ENCODE assay signal across 1 cellular context in the genomic region with DNA sequence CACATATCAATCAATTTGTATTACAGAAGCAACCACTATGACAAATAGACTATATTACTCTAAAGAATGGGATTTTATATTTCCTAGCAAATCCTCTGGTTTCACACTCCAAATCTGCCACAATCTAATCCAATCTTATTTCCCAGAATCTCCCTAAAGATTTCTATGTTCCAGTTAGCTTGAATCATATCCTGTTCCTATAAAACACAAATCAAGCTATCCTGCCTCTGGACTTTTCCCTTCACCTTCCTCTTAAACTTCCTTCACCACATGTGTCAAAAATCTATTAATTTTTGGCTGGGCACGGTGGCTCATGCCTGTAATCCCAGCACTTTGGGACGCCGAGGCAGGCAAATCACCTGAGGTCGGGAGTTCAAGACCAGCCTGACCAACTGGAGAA.
TF ChIP-seq lines count a peak whose summit lies in the region.

No MANE protein-coding gene starts in this region.

TF ChIP-seq in WTC11, 78 proteins besides CTCF, POLR2A, EP300 and RAD21 (continued from another document):
- TF ChIP-seq, protein P1, sequence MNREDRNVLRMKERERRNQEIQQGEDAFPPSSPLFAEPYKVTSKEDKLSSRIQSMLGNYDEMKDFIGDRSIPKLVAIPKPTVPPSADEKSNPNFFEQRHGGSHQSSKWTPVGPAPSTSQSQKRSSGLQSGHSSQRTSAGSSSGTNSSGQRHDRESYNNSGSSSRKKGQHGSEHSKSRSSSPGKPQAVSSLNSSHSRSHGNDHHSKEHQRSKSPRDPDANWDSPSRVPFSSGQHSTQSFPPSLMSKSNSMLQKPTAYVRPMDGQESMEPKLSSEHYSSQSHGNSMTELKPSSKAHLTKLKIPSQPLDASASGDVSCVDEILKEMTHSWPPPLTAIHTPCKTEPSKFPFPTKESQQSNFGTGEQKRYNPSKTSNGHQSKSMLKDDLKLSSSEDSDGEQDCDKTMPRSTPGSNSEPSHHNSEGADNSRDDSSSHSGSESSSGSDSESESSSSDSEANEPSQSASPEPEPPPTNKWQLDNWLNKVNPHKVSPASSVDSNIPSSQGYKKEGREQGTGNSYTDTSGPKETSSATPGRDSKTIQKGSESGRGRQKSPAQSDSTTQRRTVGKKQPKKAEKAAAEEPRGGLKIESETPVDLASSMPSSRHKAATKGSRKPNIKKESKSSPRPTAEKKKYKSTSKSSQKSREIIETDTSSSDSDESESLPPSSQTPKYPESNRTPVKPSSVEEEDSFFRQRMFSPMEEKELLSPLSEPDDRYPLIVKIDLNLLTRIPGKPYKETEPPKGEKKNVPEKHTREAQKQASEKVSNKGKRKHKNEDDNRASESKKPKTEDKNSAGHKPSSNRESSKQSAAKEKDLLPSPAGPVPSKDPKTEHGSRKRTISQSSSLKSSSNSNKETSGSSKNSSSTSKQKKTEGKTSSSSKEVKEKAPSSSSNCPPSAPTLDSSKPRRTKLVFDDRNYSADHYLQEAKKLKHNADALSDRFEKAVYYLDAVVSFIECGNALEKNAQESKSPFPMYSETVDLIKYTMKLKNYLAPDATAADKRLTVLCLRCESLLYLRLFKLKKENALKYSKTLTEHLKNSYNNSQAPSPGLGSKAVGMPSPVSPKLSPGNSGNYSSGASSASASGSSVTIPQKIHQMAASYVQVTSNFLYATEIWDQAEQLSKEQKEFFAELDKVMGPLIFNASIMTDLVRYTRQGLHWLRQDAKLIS (CRISPR knock-in tag; IDR thresholded peaks at IDR 0.05; ENCODE audit: borderline replicate concordance): no peak
- TF ChIP-seq, protein P2, sequence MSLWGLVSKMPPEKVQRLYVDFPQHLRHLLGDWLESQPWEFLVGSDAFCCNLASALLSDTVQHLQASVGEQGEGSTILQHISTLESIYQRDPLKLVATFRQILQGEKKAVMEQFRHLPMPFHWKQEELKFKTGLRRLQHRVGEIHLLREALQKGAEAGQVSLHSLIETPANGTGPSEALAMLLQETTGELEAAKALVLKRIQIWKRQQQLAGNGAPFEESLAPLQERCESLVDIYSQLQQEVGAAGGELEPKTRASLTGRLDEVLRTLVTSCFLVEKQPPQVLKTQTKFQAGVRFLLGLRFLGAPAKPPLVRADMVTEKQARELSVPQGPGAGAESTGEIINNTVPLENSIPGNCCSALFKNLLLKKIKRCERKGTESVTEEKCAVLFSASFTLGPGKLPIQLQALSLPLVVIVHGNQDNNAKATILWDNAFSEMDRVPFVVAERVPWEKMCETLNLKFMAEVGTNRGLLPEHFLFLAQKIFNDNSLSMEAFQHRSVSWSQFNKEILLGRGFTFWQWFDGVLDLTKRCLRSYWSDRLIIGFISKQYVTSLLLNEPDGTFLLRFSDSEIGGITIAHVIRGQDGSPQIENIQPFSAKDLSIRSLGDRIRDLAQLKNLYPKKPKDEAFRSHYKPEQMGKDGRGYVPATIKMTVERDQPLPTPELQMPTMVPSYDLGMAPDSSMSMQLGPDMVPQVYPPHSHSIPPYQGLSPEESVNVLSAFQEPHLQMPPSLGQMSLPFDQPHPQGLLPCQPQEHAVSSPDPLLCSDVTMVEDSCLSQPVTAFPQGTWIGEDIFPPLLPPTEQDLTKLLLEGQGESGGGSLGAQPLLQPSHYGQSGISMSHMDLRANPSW (CRISPR knock-in tag; conservative IDR thresholded peaks at IDR 0.05; ENCODE audit: low read depth): no peak
- TF ChIP-seq, protein P3, sequence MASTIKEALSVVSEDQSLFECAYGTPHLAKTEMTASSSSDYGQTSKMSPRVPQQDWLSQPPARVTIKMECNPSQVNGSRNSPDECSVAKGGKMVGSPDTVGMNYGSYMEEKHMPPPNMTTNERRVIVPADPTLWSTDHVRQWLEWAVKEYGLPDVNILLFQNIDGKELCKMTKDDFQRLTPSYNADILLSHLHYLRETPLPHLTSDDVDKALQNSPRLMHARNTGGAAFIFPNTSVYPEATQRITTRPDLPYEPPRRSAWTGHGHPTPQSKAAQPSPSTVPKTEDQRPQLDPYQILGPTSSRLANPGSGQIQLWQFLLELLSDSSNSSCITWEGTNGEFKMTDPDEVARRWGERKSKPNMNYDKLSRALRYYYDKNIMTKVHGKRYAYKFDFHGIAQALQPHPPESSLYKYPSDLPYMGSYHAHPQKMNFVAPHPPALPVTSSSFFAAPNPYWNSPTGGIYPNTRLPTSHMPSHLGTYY (CRISPR knock-in tag; IDR thresholded peaks at IDR 0.05): no peak
- TF ChIP-seq CREB1 (CRISPR knock-in tag; IDR thresholded peaks at IDR 0.05) (no peak), IRF2 (CRISPR knock-in tag; IDR thresholded peaks at IDR 0.05; ENCODE audit: borderline replicate concordance, low read depth) (no peak), SMAD3 (CRISPR knock-in tag; IDR thresholded peaks at IDR 0.05; ENCODE audit: borderline replicate concordance) (no peak)
- TF ChIP-seq, protein P4, sequence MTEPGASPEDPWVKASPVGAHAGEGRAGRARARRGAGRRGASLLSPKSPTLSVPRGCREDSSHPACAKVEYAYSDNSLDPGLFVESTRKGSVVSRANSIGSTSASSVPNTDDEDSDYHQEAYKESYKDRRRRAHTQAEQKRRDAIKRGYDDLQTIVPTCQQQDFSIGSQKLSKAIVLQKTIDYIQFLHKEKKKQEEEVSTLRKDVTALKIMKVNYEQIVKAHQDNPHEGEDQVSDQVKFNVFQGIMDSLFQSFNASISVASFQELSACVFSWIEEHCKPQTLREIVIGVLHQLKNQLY (CRISPR knock-in tag; IDR thresholded peaks at IDR 0.05): no peak
TF ChIP-seq in WTC11: peak in this region for 0.
